In the genomic region with DNA sequence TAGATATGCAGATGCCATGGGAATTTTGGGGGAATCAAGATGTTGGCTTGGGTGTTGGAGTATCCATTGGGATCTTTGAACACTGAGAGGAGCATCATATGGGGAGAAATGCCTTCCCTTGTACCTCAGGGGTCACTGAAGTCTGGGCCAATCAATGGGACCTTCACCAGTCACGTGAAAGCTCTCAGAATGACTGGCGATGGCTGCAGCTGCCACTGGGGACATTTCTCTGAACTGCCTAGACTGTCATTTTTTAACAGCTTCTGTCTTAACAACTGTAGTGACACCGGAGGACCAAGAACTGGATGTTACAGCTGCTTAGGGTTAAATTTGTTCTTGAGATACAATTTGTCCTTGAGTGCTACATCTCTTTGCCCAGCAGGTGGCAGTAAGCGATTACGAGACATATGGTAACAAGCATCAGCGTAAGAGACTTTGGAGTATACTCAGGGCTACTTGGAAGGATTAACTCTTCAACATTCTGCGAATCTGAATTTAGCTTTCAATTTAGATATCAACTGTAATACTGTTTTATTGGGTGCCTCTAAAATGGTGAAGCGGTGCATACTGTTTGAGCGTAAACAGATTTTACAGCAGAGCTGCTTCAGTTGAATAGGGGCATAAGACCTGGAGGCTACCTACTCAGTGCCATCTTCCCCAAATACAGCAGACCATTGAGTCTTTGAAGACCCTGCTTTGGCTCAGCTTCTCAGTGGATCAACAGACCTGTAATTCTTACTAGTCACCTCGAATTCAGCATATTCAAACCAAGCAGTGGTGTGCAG, we compare ENCODE assay signal across 9 cellular contexts. TPM values are rescaled to one million over a fixed set of nuclear protein-coding genes. Genes with fewer than 3 reads are reported as not detected.
DNase-seq lines count a peak whose midpoint lies in the region; ATAC-seq and TF ChIP-seq lines count a peak whose summit lies in the region.
"Had no signal": no experiment of that assay in that cellular context is flagged by ENCODE, and none has a peak within 500 bp of the region (broad histone marks: within the 10 kb centered on the region; RNA-seq: fewer than 3 reads in every experiment).

No MANE protein-coding gene starts in this region.

- ATAC-seq in HG02610 (IDR thresholded peaks at IDR 0.05; ENCODE audit: unreplicated experiment), result peak; percentile 66

- H3K4me3 ChIP-seq in GM12865 (ENCODE audit: low read depth, low read length), result no peak overlapping the region
- H3K4me3 ChIP-seq: skin epidermis had no signal

- TF ChIP-seq CTCF in GM12865 (IDR thresholded peaks at IDR 0.05; ENCODE audit: insufficient read depth, low read depth, low read length, missing control alignments), result peak; percentile 83

- DNase-seq in 8988T (peak; percentile 28), GM12865 (ENCODE audit: low read depth) (peak; percentile 77), NCI-H1436 treated with DMSO at 0.1 percent for 48 hours (lab: John Stamatoyannopoulos, UW) (peak; percentile 7), UCSD-AML1 (lab: John Stamatoyannopoulos, UW; ENCODE audit: unreplicated experiment) (peak; percentile 15), cerebellum (ENCODE audit: low spot score) (peak; percentile 10), left kidney (ENCODE audit: low read depth, low spot score) (peak; percentile 90)
- DNase-seq in stimulated activated CD4-positive, alpha-beta T cell treated with anti-CD3 and anti-CD28 coated beads, Interleukin-4, amount 100 ng/mL, for 48 hours (ENCODE audit: low read depth in 2 of 2), result peak; percentile 32 to 41

RNA-seq across cellular contexts. Expression of a gene that starts 36.0 kb away (rescaled TPM):
- 8.5 TPM for total RNA-seq in cerebellum

Comparison
In these comparisons a context has a peak if more than half of its experiments do, and no peak if none do; other contexts are left out.
1. DNase-seq: peak in every context shown above with its lines; median percentile 90 in left kidney; 77 in GM12865; 36 in stimulated activated CD4-positive, alpha-beta T cell treated with anti-CD3 and anti-CD28 coated beads, Interleukin-4, amount 100 ng/mL, for 48 hours; 28 in 8988T; 15 in UCSD-AML1; 10 in cerebellum; 7 in NCI-H1436 treated with DMSO at 0.1 percent for 48 hours.